ENCODE assay signal across 8 cellular contexts in genomic region chr5:154189256-154189818, GRCh38. TPM values are rescaled to one million over a fixed set of nuclear protein-coding genes. Genes with fewer than 3 reads are reported as not detected.
DNase-seq lines count a peak whose midpoint lies in the region; ATAC-seq and TF ChIP-seq lines count a peak whose summit lies in the region.

No MANE protein-coding gene starts in this region.

- H3K27me3 ChIP-seq in H7 (ENCODE audit: control insufficient read depth, insufficient read depth, low read length): peaks cover 28% of the 10 kb centered on the region
- H3K27me3 ChIP-seq in SJCRH30: no peaks in the 10 kb centered on the region

- H3K27ac ChIP-seq in SJCRH30: no peak overlapping the region

- DNase-seq in GM03348 (ENCODE audit: low spot score) (peak; percentile 50), H7 (peak; percentile 50), SJCRH30 (no peak), fibroblast of villous mesenchyme (ENCODE audit: low read depth) (no peak), progenitor cell of endocrine pancreas (ENCODE audit: low spot score, unreplicated experiment) (no peak), NOMO-1 treated with DMSO at 0.1 percent for 48 hours (lab: John Stamatoyannopoulos, UW; ENCODE audit: unreplicated experiment) (no peak), NCI-H510A (lab: John Stamatoyannopoulos, UW) (no peak)

- H3K27me3 Mint-ChIP-seq in progenitor cell of endocrine pancreas: peaks cover 60% of the 10 kb centered on the region

- H3K9me3 Mint-ChIP-seq in progenitor cell of endocrine pancreas (ENCODE audit: low read depth): no peaks in the 10 kb centered on the region

- H3K9me3 ChIP-seq in SJCRH30 (replicated peaks): no peaks in the 10 kb centered on the region

- no peak for TF ChIP-seq POLR2A in GM18505 (IDR thresholded peaks at IDR 0.05; ENCODE audit: borderline replicate concordance, extremely low read depth, insufficient read depth, insufficient read length)

- H3K4me1 ChIP-seq in SJCRH30: peaks cover 7% of the 10 kb centered on the region

- H3K36me3 Mint-ChIP-seq in progenitor cell of endocrine pancreas (ENCODE audit: insufficient read depth): no peaks in the 10 kb centered on the region

- ATAC-seq in GM18505 (IDR thresholded peaks at IDR 0.05; ENCODE audit: unreplicated experiment): no peak

- peak overlapping the region; percentile 76 for H3K27ac Mint-ChIP-seq in progenitor cell of endocrine pancreas

- H3K36me3 ChIP-seq in H7 (replicated peaks; ENCODE audit: control insufficient read depth, insufficient read depth, low read length): no peaks in the 10 kb centered on the region
- no peaks in the 10 kb centered on the region for H3K36me3 ChIP-seq in SJCRH30

- H3K4me3 Mint-ChIP-seq in progenitor cell of endocrine pancreas (ENCODE audit: low read depth): peak overlapping the region; percentile 78

- TF ChIP-seq CTCF in fibroblast of villous mesenchyme (IDR thresholded peaks at IDR 0.05; ENCODE audit: insufficient read depth, low read depth, low read length) (no peak), progenitor cell of endocrine pancreas (IDR thresholded peaks at IDR 0.05; ENCODE audit: unreplicated experiment) (no peak)

- peak overlapping the region; percentile 69 for H3K4me3 ChIP-seq in H7 (ENCODE audit: insufficient read depth, low read depth, low read length)
- peak overlapping the region; percentile 72 for H3K4me3 ChIP-seq in SJCRH30
- H3K4me3 ChIP-seq in fibroblast of villous mesenchyme (ENCODE audit: low read depth, low read length): peak overlapping the region; percentile 87

- H3K4me1 Mint-ChIP-seq in progenitor cell of endocrine pancreas (ENCODE audit: low read depth): peaks cover 14% of the 10 kb centered on the region

RNA-seq across cellular contexts. Expression of gene GALNT10, which starts 1.2 kb away (rescaled TPM):
- 13.8 and 16.3 TPM in 2 replicates for total RNA-seq in H7 (2014; rRNA removed; shearing (Covaris generic))
- 18.1 and 18.6 TPM in 2 replicates for total RNA-seq in SJCRH30 (2014; rRNA removed; shearing (Covaris generic))
- total RNA-seq in fibroblast of villous mesenchyme (40.6 and 57.7 TPM in 2 replicates), progenitor cell of endocrine pancreas (20.6 and 28.9 TPM in 2 replicates)

Comparison
In these comparisons a context has a peak if more than half of its experiments do, and no peak if none do; other contexts are left out.
1. DNase-seq: peak in GM03348 (single experiment) and H7 (single experiment); none in SJCRH30 (0 of 2), fibroblast of villous mesenchyme (single experiment), progenitor cell of endocrine pancreas (single experiment), NOMO-1 treated with DMSO at 0.1 percent for 48 hours (single experiment) and NCI-H510A (single experiment).
2. Peak in every context shown above with its lines, with median percentiles within 50 percentile points of each other: H3K4me3 ChIP-seq.